2 cellular contexts compared by ENCODE assay signal in genomic region chr20:11542645-11543044, GRCh38.
TF ChIP-seq lines count a peak whose summit lies in the region.

No MANE protein-coding gene starts in this region.

TF ChIP-seq in IMR-90, 13 proteins besides CTCF, POLR2A, EP300 and RAD21 (continued from another document):
- TF ChIP-seq ELK1 (IDR thresholded peaks at IDR 0.05; ENCODE audit: borderline replicate concordance, low read depth, low read length) (no peak), MAZ (IDR thresholded peaks at IDR 0.05; ENCODE audit: borderline replicate concordance, low read depth, low read length) (no peak), USF2 (IDR thresholded peaks at IDR 0.05; ENCODE audit: low read depth, low read length) (no peak), BHLHE40 (IDR thresholded peaks at IDR 0.05; ENCODE audit: low read depth, low read length) (no peak), CEBPB (IDR thresholded peaks at IDR 0.05; ENCODE audit: low read depth, low read length) (no peak)
TF ChIP-seq in IMR-90: peak in this region for 1.

TF ChIP-seq in WTC11, 78 proteins besides CTCF, POLR2A, EP300 and RAD21 (continued from another document):
- no peak for TF ChIP-seq ATF6 (CRISPR knock-in tag; IDR thresholded peaks at IDR 0.05)
- no peak for TF ChIP-seq ETV6 (CRISPR knock-in tag; IDR thresholded peaks at IDR 0.05)
- TF ChIP-seq TCF7 (CRISPR knock-in tag; IDR thresholded peaks at IDR 0.05; ENCODE audit: low read depth): no peak
- no peak for TF ChIP-seq ELF4 (CRISPR knock-in tag; IDR thresholded peaks at IDR 0.05; ENCODE audit: low read depth)
- TF ChIP-seq GABPB1 (CRISPR knock-in tag; IDR thresholded peaks at IDR 0.05): no peak
- no peak for TF ChIP-seq USF2 (CRISPR knock-in tag; IDR thresholded peaks at IDR 0.05)
- no peak for TF ChIP-seq FOXP4 (CRISPR knock-in tag; IDR thresholded peaks at IDR 0.05)
- no peak for TF ChIP-seq ATF2 (CRISPR knock-in tag; IDR thresholded peaks at IDR 0.05; ENCODE audit: borderline replicate concordance, low read depth)
- TF ChIP-seq HMGXB4 (CRISPR knock-in tag; IDR thresholded peaks at IDR 0.05): no peak
- no peak for TF ChIP-seq TEAD1 (CRISPR knock-in tag; IDR thresholded peaks at IDR 0.05)
